In the genomic region with DNA sequence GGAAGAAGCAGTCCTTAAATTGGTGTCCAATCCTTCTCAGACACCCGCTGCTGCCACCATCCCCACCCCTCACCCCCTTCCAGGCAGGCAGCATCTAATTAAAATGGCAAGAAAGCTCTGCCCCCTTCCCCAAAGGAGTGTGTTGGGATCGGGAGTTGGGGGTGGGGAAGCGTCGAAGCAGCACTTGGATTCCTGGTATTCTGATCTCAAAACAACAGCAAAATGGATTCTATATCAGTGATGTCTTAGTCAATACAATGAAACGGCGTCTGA, we compare ENCODE assay signal across 8 cellular contexts. TPM values are rescaled to one million over a fixed set of nuclear protein-coding genes. Genes with fewer than 3 reads are reported as not detected.
DNase-seq lines count a peak whose midpoint lies in the region; ATAC-seq and TF ChIP-seq lines count a peak whose summit lies in the region.

No MANE protein-coding gene starts in this region.

- intact Hi-C loops in right cardiac atrium (cut with DNase I) = loop anchor here in 2 of 4 donors (10.0 kb wide), 2 partner anchors 134 to 274 kb away; no protein-coding TSS in a partner anchor

- H3K9me3 ChIP-seq in right cardiac atrium (ENCODE audit: control insufficient read depth, low read length) = no peaks in the 10 kb centered on the region

- H3K4me1 ChIP-seq in right cardiac atrium (ENCODE audit: control insufficient read depth, insufficient read depth, low read length) = peaks cover 3% of the 10 kb centered on the region

- ATAC-seq in right cardiac atrium = no peak
- ATAC-seq in GM21526 (IDR thresholded peaks at IDR 0.05; ENCODE audit: low FRiP score, unreplicated experiment) = no peak

- no peaks in the 10 kb centered on the region for H3K27me3 ChIP-seq in right cardiac atrium (ENCODE audit: control insufficient read depth, insufficient read depth)

- H3K27ac ChIP-seq in right cardiac atrium (ENCODE audit: low read length) = no peak overlapping the region

- peak overlapping the region; percentile 94 for H3K4me3 ChIP-seq in GM12865 (ENCODE audit: low read depth, low read length)
- peak overlapping the region; percentile 4; the same call in 1 of the 2 replicates for H3K4me3 ChIP-seq in WI38 (ENCODE audit: low read depth, low read length)
- H3K4me3 ChIP-seq in right cardiac atrium (ENCODE audit: low read length) = peak overlapping the region; percentile 70
- peak overlapping the region; percentile 62 for H3K4me3 ChIP-seq in skeletal muscle cell (ENCODE audit: low read depth, low read length)

- 4% methylated on average over 6 of the region's 6 CpGs for WGBS in right cardiac atrium

- TF ChIP-seq CTCF in GM12865 (IDR thresholded peaks at IDR 0.05; ENCODE audit: insufficient read depth, low read depth, low read length, missing control alignments) = no peak
- TF ChIP-seq CTCF in WI38 (IDR thresholded peaks at IDR 0.05; ENCODE audit: low read depth, low read length) = no peak

- DNase-seq in GM12865 (ENCODE audit: low read depth) = no peak
- DNase-seq in right cardiac atrium = no peak
- no peak for DNase-seq in skeletal muscle cell (ENCODE audit: low read depth)
- DNase-seq in NCI-H128 (lab: John Stamatoyannopoulos, UW; ENCODE audit: unreplicated experiment) = no peak
- no peak for DNase-seq in DMS53 treated with DMSO at 0.1 percent for 48 hours (lab: John Stamatoyannopoulos, UW; ENCODE audit: unreplicated experiment)
- DNase-seq in GM19238 (ENCODE audit: insufficient read length, low spot score) = no peak

RNA-seq across cellular contexts. Expression of a gene that starts 1.4 kb away (rescaled TPM):
- 10 to 100 TPM; 17.1 to 27.4 (median 22.8) TPM for total RNA-seq in right cardiac atrium
- 8.1 TPM for polyA plus RNA-seq in right cardiac atrium

Comparison
In these comparisons a context has a peak if more than half of its experiments do, and no peak if none do; other contexts are left out.
1. H3K4me3 ChIP-seq: peak in every context shown above with its lines; median percentile 94 in GM12865; 70 in right cardiac atrium; 62 in skeletal muscle cell; 4 in WI38.